ENCODE assay signal across 21 cellular contexts in the genomic region with DNA sequence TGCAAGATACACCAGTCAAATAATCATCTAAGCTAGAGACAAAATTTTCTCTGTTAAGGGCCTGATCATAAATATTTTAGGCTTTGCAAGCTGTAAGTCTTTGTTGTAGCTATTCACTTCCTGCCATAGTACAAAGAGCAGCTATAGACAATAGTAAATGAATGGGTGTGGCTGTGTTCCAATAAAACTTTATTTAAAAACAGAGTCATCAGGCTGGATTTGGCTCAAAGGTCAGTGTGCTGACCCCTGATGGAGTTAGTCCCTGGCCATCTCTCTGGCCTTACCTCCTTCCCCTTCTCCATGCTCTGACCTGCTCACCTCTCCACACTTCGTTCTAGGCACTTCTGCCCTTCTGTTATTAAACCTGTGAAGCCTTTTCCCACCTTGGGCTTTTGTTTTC.
"Had no signal": no experiment of that assay in that cellular context is flagged by ENCODE, and none has a peak within 500 bp of the region (broad histone marks: within the 10 kb centered on the region; RNA-seq: fewer than 3 reads in every experiment).

No MANE protein-coding gene starts in this region.

- H3K36me3 ChIP-seq: esophagus muscularis mucosa, gastroesophageal sphincter, heart left ventricle, lower lobe of right lung had no signal

- DNase-seq: dermis blood vessel endothelial cell; dorsolateral prefrontal cortex; effector CD4-positive, alpha-beta T cell; effector memory CD4-positive, alpha-beta T cell; foreskin keratinocyte; heart left ventricle; hippocampal formation; left cardiac atrium; left ventricle myocardium superior; lower lobe of right lung; mesenchymal stem cell; naive thymus-derived CD4-positive, alpha-beta T cell had no signal

- H3K27me3 ChIP-seq: foreskin keratinocyte had no signal

- H3K4me1 ChIP-seq: esophagus muscularis mucosa, gastroesophageal sphincter, heart left ventricle, lower lobe of right lung had no signal

- H3K9me3 ChIP-seq: esophagus muscularis mucosa, gastroesophageal sphincter, heart left ventricle, lower lobe of right lung had no signal

- H3K4me3 ChIP-seq: coronary artery, dorsolateral prefrontal cortex, esophagus muscularis mucosa, gastroesophageal sphincter, heart left ventricle, lower lobe of right lung had no signal

- FAIRE-seq: colon, endothelial cell of umbilical vein, frontal cortex, islet of Langerhans, keratinocyte had no signal

- H3K27ac ChIP-seq: coronary artery, esophagus muscularis mucosa, foreskin keratinocyte, gastroesophageal sphincter, heart left ventricle, lower lobe of right lung had no signal

- ATAC-seq: foreskin keratinocyte; gastroesophageal sphincter; heart left ventricle; left cardiac atrium; left lobe of liver; left ventricle myocardium superior; lower lobe of right lung; naive thymus-derived CD4-positive, alpha-beta T cell had no signal
